19 cellular contexts compared by ENCODE assay signal in genomic region chr9:126419475-126419874, GRCh38.
DNase-seq lines count a peak whose midpoint lies in the region; ATAC-seq, FAIRE-seq and TF ChIP-seq lines count a peak whose summit lies in the region.
"Had no signal": no experiment of that assay in that cellular context is flagged by ENCODE, and none has a peak within 500 bp of the region (broad histone marks: within the 10 kb centered on the region; RNA-seq: fewer than 3 reads in every experiment).

No MANE protein-coding gene starts in this region.

- H2BK5ac ChIP-seq in neuronal stem cell (ENCODE audit: low read length), result no peak overlapping the region

- no peak overlapping the region for H3K4ac ChIP-seq in neuronal stem cell (ENCODE audit: low read length)

- BruUV-seq in HCT116 (replicated peaks; lab: Mats Ljungman, UMichigan), result no TSS peak
- no TSS peak for BruUV-seq in PC-3 (replicated peaks; lab: Mats Ljungman, UMichigan)

- no peak overlapping the region for H3K27ac ChIP-seq in HCT116 (ENCODE audit: low read depth, low read length)
- peak overlapping the region; percentile 97 for H3K27ac ChIP-seq in PC-3 (ENCODE audit: low read length)
- no peak overlapping the region for H3K27ac ChIP-seq in neuronal stem cell (replicated peaks; ENCODE audit: low read length)
- H3K27ac ChIP-seq in CD4-positive, alpha-beta T cell (ENCODE audit: low read depth, low read length), result no peak overlapping the region
- H3K27ac ChIP-seq: brain microvascular endothelial cell, lower lobe of right lung, thoracic aorta, WERI-Rb-1 had no signal

- RAD21 ChIA-PET in HCT116 (lab: Charles Lee; ENCODE audit: low non-redundant PET in 1 of 2, low total read pairs in 2 of 2, uncharacterized antibody in 2 of 2, unreplicated experiment in 2 of 2), result no interaction called here

- no peak overlapping the region for H3K4me3 ChIP-seq in HCT116 (replicated peaks in 1 of 2; ENCODE audit: low read depth in 1 of 2, low read length in 2 of 2)
- H3K4me3 ChIP-seq in PC-3 (ENCODE audit: low read length), result no peak overlapping the region
- no peak overlapping the region for H3K4me3 ChIP-seq in neuronal stem cell (ENCODE audit: low read length in 2 of 2)
- H3K4me3 ChIP-seq: lower lobe of right lung, thoracic aorta had no signal

- H3K4me3 Mint-ChIP-seq in CD4-positive, alpha-beta T cell, result no peak overlapping the region
- H3K4me3 Mint-ChIP-seq: CD14-positive monocyte; natural killer cell treated with Interleukin-12 subunit alpha and Interleukin-12 subunit beta and Interleukin-15 and Interleukin-18, amount 100 ng/mL, for 72 hours had no signal

- no peak overlapping the region for H2AFZ ChIP-seq in HCT116 (ENCODE audit: low read depth, low read length, poor library complexity, severe bottlenecking)
- H2AFZ ChIP-seq in PC-3 (ENCODE audit: low read length), result no peak overlapping the region
- H2AFZ ChIP-seq in neuronal stem cell (ENCODE audit: low read length), result no peak overlapping the region

- H3K79me1 ChIP-seq in neuronal stem cell (ENCODE audit: low read depth, low read length), result no peaks in the 10 kb centered on the region

- H3K9me3 ChIP-seq in HCT116 (ENCODE audit: control insufficient read depth in 1 of 2, insufficient read depth in 1 of 2, low read depth in 1 of 2, low read length in 2 of 2) (no peaks in the 10 kb centered on the region), PC-3 (ENCODE audit: low read length) (no peaks in the 10 kb centered on the region), neuronal stem cell (replicated peaks in 1 of 2; ENCODE audit: control insufficient read depth in 2 of 2, insufficient read depth in 1 of 2, low read depth in 1 of 2, low read length in 2 of 2) (no peaks in the 10 kb centered on the region)
- no peaks in the 10 kb centered on the region for H3K9me3 ChIP-seq in CD4-positive, alpha-beta T cell (ENCODE audit: control insufficient read depth, low read length)
- H3K9me3 ChIP-seq: lower lobe of right lung, thoracic aorta had no signal

- H4K20me1 ChIP-seq in HCT116 (ENCODE audit: insufficient read depth), result no peaks in the 10 kb centered on the region
- no peaks in the 10 kb centered on the region for H4K20me1 ChIP-seq in PC-3 (ENCODE audit: low read length)

- ATAC-seq in HCT116 (peak; percentile 48), PC-3 (peak; percentile 34; the same call in 1 of the 2 replicates), GM18868 (IDR thresholded peaks at IDR 0.05; ENCODE audit: unreplicated experiment) (no peak)
- no peak for ATAC-seq in CD4-positive, alpha-beta T cell (ENCODE audit: poor library complexity)
- ATAC-seq: natural killer cell treated with Interleukin-12 subunit alpha and Interleukin-12 subunit beta and Interleukin-15 and Interleukin-18, amount 100 ng/mL, for 72 hours had no signal

- TF ChIP-seq POLR2A in HCT116 (IDR thresholded peaks at IDR 0.05; ENCODE audit: borderline replicate concordance, extremely low read depth, insufficient read depth, insufficient read length) (no peak), H54 (IDR thresholded peaks at IDR 0.05; ENCODE audit: low read depth, low read length) (no peak)

- no peak overlapping the region for H3K27ac Mint-ChIP-seq in CD4-positive, alpha-beta T cell
- H3K27ac Mint-ChIP-seq: natural killer cell treated with Interleukin-12 subunit alpha and Interleukin-12 subunit beta and Interleukin-15 and Interleukin-18, amount 100 ng/mL, for 72 hours had no signal

- H3K4me2 ChIP-seq in HCT116 (ENCODE audit: low read length) (peak overlapping the region; percentile 8; the same call in 1 of the 2 replicates), PC-3 (ENCODE audit: low read length) (peak overlapping the region; percentile 51), neuronal stem cell (ENCODE audit: insufficient read depth, low read length, poor library complexity, severe bottlenecking) (no peak overlapping the region)

- intact Hi-C loops in HCT116 (cut with micrococcal nuclease) (no loop called here), PC-3 (cut with micrococcal nuclease) (no loop called here)
- intact Hi-C loops in CD4-positive, alpha-beta T cell (cut with DNase I, micrococcal nuclease), result no loop called here

- H2AK5ac ChIP-seq in neuronal stem cell (ENCODE audit: low read depth, low read length), result no peak overlapping the region

- CTCF ChIA-PET in HCT116 (lab: Charles Lee) (no interaction called here), PC-3 (lab: Charles Lee) (no interaction called here)
- CTCF ChIA-PET in CD4-positive, alpha-beta T cell (lab: Charles Lee), result interaction anchor here (1.5 to 1.6 kb wide), 2 partner anchors 21 to 82 kb away, joined by 3 to 8 read pairs; no protein-coding TSS in a partner anchor

- H3K14ac ChIP-seq in neuronal stem cell (ENCODE audit: low read length), result no peak overlapping the region

- H3K36me3 Mint-ChIP-seq in CD4-positive, alpha-beta T cell (ENCODE audit: low read depth), result peaks cover 4% of the 10 kb centered on the region
- H3K36me3 Mint-ChIP-seq: natural killer cell treated with Interleukin-12 subunit alpha and Interleukin-12 subunit beta and Interleukin-15 and Interleukin-18, amount 100 ng/mL, for 72 hours had no signal

- H4K91ac ChIP-seq in neuronal stem cell (ENCODE audit: low read depth, low read length, poor library complexity), result no peak overlapping the region

- no peaks in the 10 kb centered on the region for H3K9me2 ChIP-seq in HCT116 (ENCODE audit: insufficient read depth)
- H3K9me2 ChIP-seq in PC-3 (replicated peaks; ENCODE audit: low read length), result no peaks in the 10 kb centered on the region

- TF ChIP-seq RAD21 in HCT116 (IDR thresholded peaks at IDR 0.05; ENCODE audit: low read depth), result no peak

- H3K9ac ChIP-seq in HCT116 (ENCODE audit: low read length), result no peak overlapping the region
- H3K9ac ChIP-seq in PC-3 (ENCODE audit: low read length), result peak overlapping the region; percentile 78
- H3K9ac ChIP-seq in neuronal stem cell (ENCODE audit: low read depth, low read length, poor library complexity), result no peak overlapping the region

- no peaks in the 10 kb centered on the region for H3K27me3 Mint-ChIP-seq in CD4-positive, alpha-beta T cell

- H3F3A ChIP-seq in PC-3 (ENCODE audit: low read length, unreplicated experiment), result no peaks in the 10 kb centered on the region

- H3K4me1 ChIP-seq in HCT116 (ENCODE audit: control insufficient read depth in 1 of 2, insufficient read depth in 2 of 2, low read length in 2 of 2) (peaks cover 9 to 27% of the 10 kb centered on the region in 2 experiments), PC-3 (ENCODE audit: insufficient read depth, low read length) (peaks cover 21% of the 10 kb centered on the region), neuronal stem cell (ENCODE audit: control insufficient read depth in 2 of 2, insufficient read depth in 1 of 2, low read depth in 1 of 2, low read length in 2 of 2) (peaks cover 0 to 15% of the 10 kb centered on the region in 2 donors)

- no peak for TF ChIP-seq CTCF in HCT116 (IDR thresholded peaks at IDR 0.05 in 2 of 3, conservative IDR thresholded peaks at IDR 0.05 in 1 of 3; ENCODE audit: borderline replicate concordance in 1 of 3, insufficient read depth in 1 of 3, low read depth in 2 of 3, low read length in 2 of 3)
- no peak for TF ChIP-seq CTCF in PC-3 (conservative IDR thresholded peaks at IDR 0.05; ENCODE audit: low read depth, low read length)
- no peak for TF ChIP-seq CTCF in CD4-positive, alpha-beta T cell (IDR thresholded peaks at IDR 0.05)

- H3K27me3 ChIP-seq in HCT116 (ENCODE audit: insufficient read depth, low read length) (no peaks in the 10 kb centered on the region), PC-3 (ENCODE audit: low read length) (no peaks in the 10 kb centered on the region), neuronal stem cell (ENCODE audit: control insufficient read depth in 3 of 3, insufficient read depth in 3 of 3, low read depth in 1 of 3, low read length in 3 of 3) (no peaks in the 10 kb centered on the region)
- H3K27me3 ChIP-seq in CD4-positive, alpha-beta T cell (ENCODE audit: control insufficient read depth, insufficient read depth, low read length), result no peaks in the 10 kb centered on the region
- H3K27me3 ChIP-seq: brain microvascular endothelial cell had no signal

- H2BK12ac ChIP-seq in neuronal stem cell (ENCODE audit: low read length), result no peak overlapping the region

- FAIRE-seq in H54 (lab: Jason Lieb, UNC), result no peak
- FAIRE-seq: G401.6 had no signal

- no peak overlapping the region for H4K8ac ChIP-seq in neuronal stem cell (ENCODE audit: low read depth, low read length)

- WGBS in neuronal stem cell (ENCODE audit: extremely low coverage in 2 of 2, insufficient read length in 2 of 2, insufficient replicate concordance in 1 of 2), 2 donors, result no CpG with 5 or more reads among the region's 6 CpGs

- POLR2A ChIA-PET in HCT116 (lab: Charles Lee), result no interaction called here
- POLR2A ChIA-PET in PC-3 (lab: Charles Lee; ENCODE audit: unreplicated experiment), result no interaction called here
- POLR2A ChIA-PET in CD4-positive, alpha-beta T cell (lab: Charles Lee), result no interaction called here

- DNase-seq in HCT116 (ENCODE audit: low read depth, low spot score) (no peak), NCI-H146 treated with DMSO at 0.1 percent for 48 hours (lab: John Stamatoyannopoulos, UW; ENCODE audit: unreplicated experiment) (peak; percentile 93), PC-3 (peak; percentile 67), neuronal stem cell (ENCODE audit: low spot score) (no peak), H54 (ENCODE audit: insufficient read length, low spot score) (no peak)
- DNase-seq in CD4-positive, alpha-beta T cell, result no peak
- DNase-seq: activated gamma-delta T cell treated with Interleukin-2 at 50 U/mL for 16 hours; brain microvascular endothelial cell; effector CD4-positive, alpha-beta T cell; lower lobe of right lung; MV-4-11; stimulated activated CD4-positive, alpha-beta T cell treated with anti-CD3 and anti-CD28 coated beads, Interleukin-2, amount 100 ng/mL, for 24 hours; SW 1271; WERI-Rb-1 had no signal

- H3K18ac ChIP-seq in neuronal stem cell (ENCODE audit: low read length), result no peak overlapping the region

- H3K36me3 ChIP-seq in HCT116 (ENCODE audit: control insufficient read depth in 1 of 2, insufficient read depth in 2 of 2, low read length in 2 of 2) (no peaks in the 10 kb centered on the region), PC-3 (ENCODE audit: low read depth, low read length) (no peaks in the 10 kb centered on the region; the same call in 1 of the 2 replicates), neuronal stem cell (replicated peaks in 1 of 2; ENCODE audit: control insufficient read depth in 2 of 2, insufficient read depth in 2 of 2, low read length in 2 of 2) (peaks cover 5 to 43% of the 10 kb centered on the region in 2 donors)
- H3K36me3 ChIP-seq: brain microvascular endothelial cell had no signal

- no peak overlapping the region for H2BK120ac ChIP-seq in neuronal stem cell (ENCODE audit: low read depth, low read length)

- H3K79me2 ChIP-seq in HCT116 (ENCODE audit: insufficient read depth, low read length), result no peaks in the 10 kb centered on the region
- H3K79me2 ChIP-seq in PC-3 (ENCODE audit: low read length), result no peaks in the 10 kb centered on the region

- no peaks in the 10 kb centered on the region for H3K9me3 Mint-ChIP-seq in CD4-positive, alpha-beta T cell
- H3K9me3 Mint-ChIP-seq: CD14-positive monocyte; natural killer cell treated with Interleukin-12 subunit alpha and Interleukin-12 subunit beta and Interleukin-15 and Interleukin-18, amount 100 ng/mL, for 72 hours had no signal

- peaks cover 29% of the 10 kb centered on the region for H3K4me1 Mint-ChIP-seq in CD4-positive, alpha-beta T cell (ENCODE audit: low read depth)

- H3K23ac ChIP-seq in neuronal stem cell (ENCODE audit: low read depth, low read length, poor library complexity), result peak overlapping the region; percentile 8

- no peak overlapping the region for H2BK15ac ChIP-seq in neuronal stem cell (ENCODE audit: low read length)

Comparison
In these comparisons a context has a peak if more than half of its experiments do, and no peak if none do; other contexts are left out.
1. ATAC-seq: peak in HCT116 (single experiment) and PC-3 (single experiment); none in GM18868 (single experiment) and CD4-positive, alpha-beta T cell (single experiment).
2. DNase-seq: peak in NCI-H146 treated with DMSO at 0.1 percent for 48 hours (single experiment) and PC-3 (single experiment); none in HCT116 (single experiment), neuronal stem cell (single experiment), CD4-positive, alpha-beta T cell (0 of 10) and H54 (single experiment).